17 cellular contexts compared by ENCODE assay signal in the genomic region with DNA sequence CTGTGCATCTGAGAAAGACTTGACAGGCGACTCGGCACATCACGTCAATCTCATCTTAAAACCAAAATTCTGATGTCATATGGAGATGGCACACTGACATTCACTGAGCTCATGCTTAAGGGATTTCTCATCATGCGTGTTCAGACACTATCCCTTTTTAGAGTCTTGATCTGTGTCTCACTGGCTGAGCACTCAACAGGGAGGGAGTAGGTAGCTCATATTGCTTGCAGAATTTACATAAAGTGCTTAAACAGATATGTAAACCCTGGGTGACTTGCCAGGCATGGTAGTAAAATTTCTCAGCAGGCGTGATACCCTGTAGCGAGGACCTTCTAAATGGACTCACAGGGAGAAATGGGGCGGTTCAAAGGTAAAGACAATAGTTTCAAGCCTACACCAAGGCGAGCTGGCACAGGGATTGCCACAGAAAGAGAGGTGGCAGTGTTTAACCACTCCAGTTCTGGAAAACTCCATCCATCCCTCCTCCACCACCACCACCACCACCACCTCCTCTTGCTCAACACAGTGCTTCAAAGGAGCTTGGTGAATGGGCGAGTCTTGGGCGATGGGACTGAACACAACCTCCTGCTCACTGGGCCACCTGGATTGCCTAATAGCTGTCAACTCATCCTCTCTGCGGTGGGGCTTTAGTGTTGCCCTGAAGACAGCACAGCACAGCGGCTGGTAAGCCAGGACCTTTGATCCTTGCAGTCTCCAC.
DNase-seq lines count a peak whose midpoint lies in the region; ATAC-seq, FAIRE-seq and TF ChIP-seq lines count a peak whose summit lies in the region.
"Had no signal": no experiment of that assay in that cellular context is flagged by ENCODE, and none has a peak within 500 bp of the region (broad histone marks: within the 10 kb centered on the region; RNA-seq: fewer than 3 reads in every experiment).

No MANE protein-coding gene starts in this region.

- DNase-seq in HepG2 (ENCODE audit: low spot score), result no peak
- DNase-seq in right lobe of liver, result no peak
- DNase-seq in NCI-H2081 (lab: John Stamatoyannopoulos, UW), result peak; percentile 21 to 72
- no peak for DNase-seq in K562 (ENCODE audit: extremely low read depth in 1 of 4, low spot score in 3 of 4)
- no peak for DNase-seq in KG1 (lab: John Stamatoyannopoulos, UW)
- DNase-seq in cortex of kidney (lab: John Stamatoyannopoulos, UW), result no peak
- DNase-seq in activated T-cell treated with anti-CD3 and anti-CD28 coated beads, Interleukin-2, amount 50 U/mL, for 48 hours, result no peak
- no peak for DNase-seq in left ventricle myocardium inferior
- DNase-seq: activated CD8-positive, alpha-beta T cell treated with anti-CD3 and anti-CD28 coated beads, Interleukin-2, amount 10 ng/mL, durations not matched to agents 7 days and 5 days; effector memory CD4-positive, alpha-beta T cell; GM23248; occipital lobe; OCI-M1; substantia nigra had no signal

- TF ChIP-seq POLR2A in HepG2 (IDR thresholded peaks at IDR 0.05; ENCODE audit: insufficient read depth in 1 of 2, low read depth in 2 of 2, low read length in 2 of 2), result no peak
- no peak for TF ChIP-seq POLR2A in right lobe of liver (IDR thresholded peaks at IDR 0.05)
- TF ChIP-seq POLR2A in K562 (conservative IDR thresholded peaks at IDR 0.05), result no peak

- no peaks in the 10 kb centered on the region for H3K27me3 ChIP-seq in HepG2 (ENCODE audit: control insufficient read depth in 1 of 2, insufficient read depth in 2 of 2, low read length in 2 of 2)
- H3K27me3 ChIP-seq in right lobe of liver, result no peaks in the 10 kb centered on the region
- peaks cover 2 to 5% of the 10 kb centered on the region in 2 experiments; a peak in 2 of 5 replicates for H3K27me3 ChIP-seq in K562 (ENCODE audit: control insufficient read depth in 2 of 2, insufficient read depth in 2 of 2, low read length in 2 of 2)
- no peaks in the 10 kb centered on the region for H3K27me3 ChIP-seq in left ventricle myocardium inferior (ENCODE audit: low read depth)

- TF ChIP-seq EP300 in HepG2 (IDR thresholded peaks at IDR 0.05; ENCODE audit: low read depth in 2 of 2, low read length in 2 of 2) (no peak), HepG2 (CRISPR knock-in tag; IDR thresholded peaks at IDR 0.05; ENCODE audit: borderline replicate concordance) (no peak), K562 (IDR thresholded peaks at IDR 0.05; ENCODE audit: low read length) (no peak)

- POLR2A ChIA-PET in HepG2 (lab: Yijun Ruan, JAX), result no interaction called here
- POLR2A ChIA-PET in K562 (lab: Yijun Ruan, JAX), result interaction anchor here (1.0 kb wide), 1 partner anchor 79 kb away, joined by 4 read pairs; no protein-coding TSS in a partner anchor

- 0 out of 3 replicates have a peak, but pooled peaks have one; percentile 46 for ATAC-seq in HepG2
- no peak for ATAC-seq in right lobe of liver
- ATAC-seq in K562, result peak; percentile 44; the same call in 2 of the 3 replicates
- ATAC-seq: activated CD8-positive, alpha-beta T cell treated with anti-CD3 and anti-CD28 coated beads, Interleukin-2, amount 10 ng/mL, durations not matched to agents 7 days and 5 days; sciatic nerve had no signal

- H3K36me3 ChIP-seq in HepG2 (replicated peaks in 1 of 2; ENCODE audit: control insufficient read depth in 1 of 2, insufficient read depth in 2 of 2, low read length in 2 of 2) (no peaks in the 10 kb centered on the region), right lobe of liver (no peaks in the 10 kb centered on the region), K562 (ENCODE audit: control insufficient read depth, insufficient read depth, low read length) (no peaks in the 10 kb centered on the region), left ventricle myocardium inferior (no peaks in the 10 kb centered on the region)

- FAIRE-seq in HepG2 (lab: Jason Lieb, UNC), result no peak
- no peak for FAIRE-seq in K562 (lab: Jason Lieb, UNC)
- FAIRE-seq: D721Med had no signal

- H3K79me2 ChIP-seq in HepG2 (ENCODE audit: insufficient read depth, low read length), result no peaks in the 10 kb centered on the region
- H3K79me2 ChIP-seq in K562 (ENCODE audit: control insufficient read depth, insufficient read depth, low read length), result no peaks in the 10 kb centered on the region

- BruUV-seq in HepG2 (replicated peaks; lab: Mats Ljungman, UMichigan), result no TSS peak
- no TSS peak for BruUV-seq in K562 (replicated peaks; lab: Mats Ljungman, UMichigan)

- intact Hi-C loops in HepG2 (cut with micrococcal nuclease; ENCODE audit: unreplicated experiment) (no loop called here), right lobe of liver (cut with DNase I) (no loop called here), K562 (cut with micrococcal nuclease) (no loop called here), left ventricle myocardium inferior (cut with micrococcal nuclease) (no loop called here)

- H2AFZ ChIP-seq in HepG2 (ENCODE audit: low read length), result no peak overlapping the region
- H2AFZ ChIP-seq in K562 (ENCODE audit: low read depth, low read length), result no peak overlapping the region
- H2AFZ ChIP-seq: GM23248 had no signal

- TF ChIP-seq RAD21 in HepG2 (CRISPR knock-in tag; IDR thresholded peaks at IDR 0.05) (no peak), K562 (CRISPR knock-in tag; conservative IDR thresholded peaks at IDR 0.05 in 1 of 2, IDR thresholded peaks at IDR 0.05 in 1 of 2) (no peak; a peak in 1 of 4 replicates)

- H3K4me3 ChIP-seq in HepG2 (replicated peaks in 1 of 3; ENCODE audit: insufficient read depth in 1 of 3, low read depth in 2 of 3, low read length in 3 of 3) (no peak overlapping the region), right lobe of liver (no peak overlapping the region), K562 (no peak overlapping the region), left ventricle myocardium inferior (no peak overlapping the region)
- H3K4me3 ChIP-seq: GM23248 had no signal

- H3K9ac ChIP-seq in HepG2 (ENCODE audit: insufficient read depth, low read depth, low read length), result no peak overlapping the region
- no peak overlapping the region for H3K9ac ChIP-seq in K562 (ENCODE audit: insufficient read depth in 1 of 2, low read depth in 2 of 2, low read length in 2 of 2)
- H3K9ac ChIP-seq: GM23248 had no signal

- 26% methylated on average over 12 of the region's 12 CpGs for WGBS in HepG2 (ENCODE audit: low lambda C conversion rate)
- 45% methylated on average over 8 of the region's 12 CpGs for WGBS in right lobe of liver (ENCODE audit: insufficient coverage, low coverage, low lambda C conversion rate, missing lambda C conversion rate)
- WGBS in K562 (ENCODE audit: insufficient coverage, low coverage, missing lambda C conversion rate), result 2% methylated on average over 12 of the region's 12 CpGs

- CTCF ChIA-PET in HepG2 (lab: Yijun Ruan, JAX; ENCODE audit: low intra/inter-chr PET ratio, low total read pairs) (no interaction called here), K562 (lab: Yijun Ruan, JAX; ENCODE audit: low intra/inter-chr PET ratio) (interaction anchor here (0.6 kb wide), 1 partner anchor 337 kb away, joined by 4 read pairs; no protein-coding TSS in a partner anchor)

- H3K4me2 ChIP-seq in HepG2 (ENCODE audit: low read depth, low read length), result no peak overlapping the region
- H3K4me2 ChIP-seq in K562 (ENCODE audit: insufficient read depth, low read length), result no peak overlapping the region

- no peaks in the 10 kb centered on the region for H4K20me1 ChIP-seq in HepG2 (ENCODE audit: insufficient read depth, low read length)
- H4K20me1 ChIP-seq in K562 (replicated peaks; ENCODE audit: control insufficient read depth, insufficient read depth, low read length), result no peaks in the 10 kb centered on the region

- TF ChIP-seq CTCF in HepG2 (CRISPR knock-in tag; IDR thresholded peaks at IDR 0.05), result no peak
- TF ChIP-seq CTCF in right lobe of liver (IDR thresholded peaks at IDR 0.05), result no peak
- peak in 1 of 3 experiments; percentile 27; a peak in 2 of 6 replicates for TF ChIP-seq CTCF in K562 (IDR thresholded peaks at IDR 0.05 in 2 of 3, conservative IDR thresholded peaks at IDR 0.05 in 1 of 3; ENCODE audit: insufficient read depth in 2 of 3, low read depth in 1 of 3, low read length in 3 of 3)
- TF ChIP-seq CTCF in left ventricle myocardium inferior (IDR thresholded peaks at IDR 0.05; ENCODE audit: borderline replicate concordance), result no peak

- in situ Hi-C loops in HepG2 (cut with HindIII; ENCODE audit: extremely low pct_ligation_motif_present, low pct_unique_long_range_greater_than_20kb) (no loop called here), K562 (cut with MboI) (no loop called here)

- H3K9me3 ChIP-seq in HepG2 (ENCODE audit: low read length) (no peaks in the 10 kb centered on the region), right lobe of liver (no peaks in the 10 kb centered on the region), K562 (replicated peaks; ENCODE audit: control insufficient read depth, insufficient read depth, low read depth, low read length) (no peaks in the 10 kb centered on the region), left ventricle myocardium inferior (replicated peaks) (no peaks in the 10 kb centered on the region)

- H3K9me1 ChIP-seq in K562 (ENCODE audit: control insufficient read depth, insufficient read depth, low read length), result no peaks in the 10 kb centered on the region

- H3K27ac ChIP-seq in HepG2 (ENCODE audit: extremely low read length, insufficient read depth, low read length), result no peak overlapping the region
- H3K27ac ChIP-seq in right lobe of liver, result no peak overlapping the region
- H3K27ac ChIP-seq in K562 (ENCODE audit: extremely low read depth, low read depth, low read length), result no peak overlapping the region
- H3K27ac ChIP-seq in left ventricle myocardium inferior (replicated peaks), result no peak overlapping the region
- H3K27ac ChIP-seq: GM23248, VCaP had no signal

- no peaks in the 10 kb centered on the region for H3K4me1 ChIP-seq in HepG2 (ENCODE audit: insufficient read depth, low read length)
- no peaks in the 10 kb centered on the region for H3K4me1 ChIP-seq in right lobe of liver
- no peaks in the 10 kb centered on the region for H3K4me1 ChIP-seq in K562 (replicated peaks in 1 of 2; ENCODE audit: control insufficient read depth in 2 of 2, insufficient read depth in 2 of 2, low read length in 2 of 2)
- no peaks in the 10 kb centered on the region for H3K4me1 ChIP-seq in left ventricle myocardium inferior

TF ChIP-seq in HepG2, 621 proteins besides CTCF, POLR2A, EP300 and RAD21 (continues in another document):
- TF ChIP-seq ISX (CRISPR knock-in tag; conservative IDR thresholded peaks at IDR 0.05), result no peak
- no peak for TF ChIP-seq ZNF446 (CRISPR knock-in tag; IDR thresholded peaks at IDR 0.05)
- TF ChIP-seq ZNF292 (CRISPR knock-in tag; IDR thresholded peaks at IDR 0.05; ENCODE audit: borderline replicate concordance, low read depth), result no peak
- no peak for TF ChIP-seq JARID2 (CRISPR knock-in tag; IDR thresholded peaks at IDR 0.05; ENCODE audit: insufficient replicate concordance)
- TF ChIP-seq HOXA9 (CRISPR knock-in tag; IDR thresholded peaks at IDR 0.05; ENCODE audit: borderline replicate concordance), result no peak

TF ChIP-seq in K562, 482 proteins besides CTCF, POLR2A, EP300 and RAD21 (continues in another document):
- TF ChIP-seq XRCC5 (IDR thresholded peaks at IDR 0.05; ENCODE audit: low read depth, low read length), result no peak
- TF ChIP-seq CEBPB (tag; IDR thresholded peaks at IDR 0.05), result peak; percentile 62
- no peak for TF ChIP-seq DACH1 (IDR thresholded peaks at IDR 0.05; ENCODE audit: partially characterized antibody)
- no peak for TF ChIP-seq ZNF316 (IDR thresholded peaks at IDR 0.05)
- TF ChIP-seq ZFP36 (IDR thresholded peaks at IDR 0.05; ENCODE audit: low read depth, low read length, partially characterized antibody), result no peak
- TF ChIP-seq CBX3 (IDR thresholded peaks at IDR 0.05; ENCODE audit: borderline replicate concordance in 1 of 2, low read length in 2 of 2), result no peak

Comparison
In these comparisons a context has a peak if more than half of its experiments do, and no peak if none do; other contexts are left out.
1. ATAC-seq: peak in HepG2 (single experiment) and K562 (single experiment); none in right lobe of liver (0 of 4).
2. DNase-seq: peak in NCI-H2081 (2 of 2); none in HepG2 (single experiment), right lobe of liver (0 of 3), K562 (0 of 4), KG1 (single experiment), cortex of kidney (single experiment), activated T-cell treated with anti-CD3 and anti-CD28 coated beads, Interleukin-2, amount 50 U/mL, for 48 hours (0 of 2) and left ventricle myocardium inferior (single experiment).
3. Of the 241 proteins assayed by ChIP-seq in both HepG2 and K562: peak only in HepG2: none; only in K562: CEBPB; in both: none; in neither: 238; mixed calls (peak in some experiments, not most) for 2.